Comparison of ENCODE assay signal across 1 cellular context in genomic region chr17:46847204-46848191, GRCh38.
TF ChIP-seq lines count a peak whose summit lies in the region.

No MANE protein-coding gene starts in this region.

TF ChIP-seq in H1, 55 proteins besides CTCF, POLR2A, EP300 and RAD21:
- no peak for TF ChIP-seq GABPA (IDR thresholded peaks at IDR 0.05; ENCODE audit: borderline replicate concordance, insufficient read depth, low read length)
- no peak for TF ChIP-seq EZH2 (IDR thresholded peaks at IDR 0.05; ENCODE audit: low read depth, low read length, severe bottlenecking)
- TF ChIP-seq SP1 (IDR thresholded peaks at IDR 0.05; ENCODE audit: low read depth, low read length): no peak
- no peak for TF ChIP-seq EGR1 (IDR thresholded peaks at IDR 0.05; ENCODE audit: borderline replicate concordance, low read depth, low read length)
- no peak for TF ChIP-seq RFX5 (IDR thresholded peaks at IDR 0.05; ENCODE audit: borderline replicate concordance, low read depth, low read length)
- TF ChIP-seq CHD1 (IDR thresholded peaks at IDR 0.05; ENCODE audit: low read depth, low read length): no peak
- no peak for TF ChIP-seq HDAC6 (IDR thresholded peaks at IDR 0.05; ENCODE audit: low read depth, low read length)
- TF ChIP-seq TCF12 (IDR thresholded peaks at IDR 0.05; ENCODE audit: low read depth, low read length): no peak
- no peak for TF ChIP-seq ATF3 (IDR thresholded peaks at IDR 0.05; ENCODE audit: insufficient read depth, low read depth, low read length)
